ENCODE assay signal across 21 cellular contexts in the genomic region with DNA sequence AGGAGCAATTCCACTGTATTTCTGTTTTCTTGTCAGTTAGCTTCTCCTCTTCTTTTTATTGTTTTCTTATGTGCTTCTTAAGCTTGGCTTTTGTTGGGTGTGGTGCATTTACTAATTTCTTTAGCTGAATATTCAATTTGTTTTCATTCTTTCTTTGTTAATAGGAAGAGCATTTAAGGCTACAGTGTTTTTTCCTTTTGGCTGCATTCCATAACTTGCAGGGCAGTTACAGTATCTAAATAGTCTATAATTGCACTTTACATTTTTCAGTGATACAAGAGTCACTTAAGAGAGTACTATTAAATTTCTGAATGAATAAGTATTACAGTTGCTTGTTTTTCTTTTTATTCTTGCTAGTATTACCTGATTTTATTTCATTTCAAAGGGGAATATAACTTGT.
DNase-seq lines count a peak whose midpoint lies in the region; ATAC-seq and TF ChIP-seq lines count a peak whose summit lies in the region.
"Had no signal": no experiment of that assay in that cellular context is flagged by ENCODE, and none has a peak within 500 bp of the region (broad histone marks: within the 10 kb centered on the region; RNA-seq: fewer than 3 reads in every experiment).

No MANE protein-coding gene starts in this region.

- peak overlapping the region; percentile 16 for H3K4me2 ChIP-seq in GM23248 (ENCODE audit: unreplicated experiment)
- H3K4me2 ChIP-seq: BLaER1 treated with 17β-estradiol and CSF1 and Interleukin-3, amounts not matched to agents 10 nM and 100 nM; KMS-11 had no signal

- H3K36me3 ChIP-seq in A673 (ENCODE audit: insufficient read depth, low read length, poor library complexity, severe bottlenecking) (no peaks in the 10 kb centered on the region), GM23248 (ENCODE audit: low read depth) (no peaks in the 10 kb centered on the region), adipocyte (ENCODE audit: control insufficient read depth, insufficient read depth, low read length, severe bottlenecking) (no peaks in the 10 kb centered on the region)
- H3K36me3 ChIP-seq: BLaER1 treated with 17β-estradiol and CSF1 and Interleukin-3, amounts not matched to agents 10 nM and 100 nM had no signal

- POLR2A ChIA-PET in A673 (lab: Charles Lee; ENCODE audit: low non-redundant PET) = no interaction called here

- H3K4me1 ChIP-seq in A673 (ENCODE audit: insufficient read depth, low read length, poor library complexity, severe bottlenecking) = peaks cover 31% of the 10 kb centered on the region
- peaks cover 26% of the 10 kb centered on the region for H3K4me1 ChIP-seq in GM23248 (ENCODE audit: insufficient read depth)
- H3K4me1 ChIP-seq in adipocyte (ENCODE audit: control insufficient read depth, insufficient read depth, low read length) = no peaks in the 10 kb centered on the region
- H3K4me1 ChIP-seq: BLaER1 treated with 17β-estradiol and CSF1 and Interleukin-3, amounts not matched to agents 10 nM and 100 nM had no signal

- peaks cover 4% of the 10 kb centered on the region; the same call in 1 of the 2 replicates for H3K9me2 ChIP-seq in GM23248 (ENCODE audit: insufficient read depth)

- H3K9me3 Mint-ChIP-seq in effector memory CD8-positive, alpha-beta T cell = peaks cover 0 to 2% of the 10 kb centered on the region in 2 donors
- no peaks in the 10 kb centered on the region for H3K9me3 Mint-ChIP-seq in glutamatergic neuron (ENCODE audit: unreplicated experiment)
- H3K9me3 Mint-ChIP-seq: HFFc6 had no signal

- in situ Hi-C loops in GM23248 (cut with MboI) = no loop called here

- H3K4me3 ChIP-seq in A673 (ENCODE audit: low read depth, low read length, poor library complexity, severe bottlenecking) = no peak overlapping the region
- 0 out of 2 replicates have a peak overlapping the region, but pooled peaks have one; percentile 12 for H3K4me3 ChIP-seq in GM23248
- H3K4me3 ChIP-seq in adipocyte (ENCODE audit: low read length) = no peak overlapping the region
- H3K4me3 ChIP-seq: BLaER1 treated with 17β-estradiol and CSF1 and Interleukin-3, amounts not matched to agents 10 nM and 100 nM had no signal

- H2AFZ ChIP-seq in GM23248 = peak overlapping the region; percentile 64

- CTCF ChIA-PET in A673 (lab: Charles Lee) = no interaction called here

- H3K9ac ChIP-seq in GM23248 (no peak overlapping the region), adipocyte (ENCODE audit: low read length) (no peak overlapping the region)
- H3K9ac ChIP-seq: BLaER1 treated with 17β-estradiol and CSF1 and Interleukin-3, amounts not matched to agents 10 nM and 100 nM; KMS-11 had no signal

- H3K9me3 ChIP-seq in A673 (ENCODE audit: low read depth, low read length, poor library complexity, severe bottlenecking) (peaks cover 4% of the 10 kb centered on the region), GM23248 (ENCODE audit: low read depth) (no peaks in the 10 kb centered on the region), adipocyte (ENCODE audit: control insufficient read depth, low read length) (peaks cover 4% of the 10 kb centered on the region)
- H3K9me3 ChIP-seq: BLaER1 treated with 17β-estradiol and CSF1 and Interleukin-3, amounts not matched to agents 10 nM and 100 nM had no signal

- TF ChIP-seq CTCF in A673 (conservative IDR thresholded peaks at IDR 0.05; ENCODE audit: low read depth, low read length) = no peak
- TF ChIP-seq CTCF in glutamatergic neuron (IDR thresholded peaks at IDR 0.05; ENCODE audit: partially characterized antibody, unreplicated experiment) = no peak

- no peak overlapping the region for H3K4me3 Mint-ChIP-seq in effector memory CD8-positive, alpha-beta T cell
- H3K4me3 Mint-ChIP-seq in glutamatergic neuron (ENCODE audit: unreplicated experiment) = no peak overlapping the region
- H3K4me3 Mint-ChIP-seq: CD8-positive, alpha-beta memory T cell; HFFc6 had no signal

- BruUV-seq in A673 (replicated peaks; lab: Mats Ljungman, UMichigan) = no TSS peak

- H3F3A ChIP-seq in GM23248 (ENCODE audit: insufficient read depth) = no peaks in the 10 kb centered on the region

- peak overlapping the region; percentile 3 for H3K27ac ChIP-seq in A673 (ENCODE audit: low read depth, low read length, poor library complexity, severe bottlenecking)
- no peak overlapping the region for H3K27ac ChIP-seq in GM23248
- H3K27ac ChIP-seq: BLaER1 treated with 17β-estradiol and CSF1 and Interleukin-3, amounts not matched to agents 10 nM and 100 nM; HL-60; KMS-11 had no signal

- intact Hi-C loops in A673 (cut with micrococcal nuclease; ENCODE audit: unreplicated experiment) = no loop called here

- no peak for ATAC-seq in effector memory CD8-positive, alpha-beta T cell (replicated peaks)

- peak; percentile 45 for DNase-seq in A673 (ENCODE audit: low spot score)
- peak; percentile 16 for DNase-seq in GM23248
- DNase-seq in adipocyte (ENCODE audit: low read depth) = peak; percentile 52
- peak; percentile 10 for DNase-seq in iris pigment epithelial cell (ENCODE audit: low read depth)
- DNase-seq in midbrain (lab: John Stamatoyannopoulos, UW) = no peak
- no peak for DNase-seq in effector memory CD8-positive, alpha-beta T cell
- no peak for DNase-seq in glutamatergic neuron
- DNase-seq in NCI-H748 treated with DMSO at 0.1 percent for 48 hours (lab: John Stamatoyannopoulos, UW) = no peak
- DNase-seq: 8988T; CD8-positive, alpha-beta memory T cell; DMS79; H7; HFFc6; MV-4-11; NCI-H1417 treated with DMSO at 0.1 percent for 48 hours; NCI-H2029 treated with DMSO at 0.1 percent for 48 hours; NCI-H774; SHP77 had no signal

- H3K27me3 Mint-ChIP-seq in effector memory CD8-positive, alpha-beta T cell = no peaks in the 10 kb centered on the region
- H3K27me3 Mint-ChIP-seq in glutamatergic neuron (ENCODE audit: unreplicated experiment) = no peaks in the 10 kb centered on the region

- H3K4me1 Mint-ChIP-seq in effector memory CD8-positive, alpha-beta T cell (ENCODE audit: low read depth in 2 of 2) = no peaks in the 10 kb centered on the region
- no peaks in the 10 kb centered on the region for H3K4me1 Mint-ChIP-seq in glutamatergic neuron (ENCODE audit: low read depth, unreplicated experiment)
- H3K4me1 Mint-ChIP-seq: CD8-positive, alpha-beta memory T cell had no signal

- no peaks in the 10 kb centered on the region for H3K79me2 ChIP-seq in GM23248 (ENCODE audit: insufficient read depth)

- H3K27ac Mint-ChIP-seq in effector memory CD8-positive, alpha-beta T cell = no peak overlapping the region
- H3K27ac Mint-ChIP-seq in glutamatergic neuron (ENCODE audit: unreplicated experiment) = no peak overlapping the region
- H3K27ac Mint-ChIP-seq: CD8-positive, alpha-beta memory T cell; HFFc6 had no signal

- no peaks in the 10 kb centered on the region for H3K36me3 Mint-ChIP-seq in effector memory CD8-positive, alpha-beta T cell (ENCODE audit: insufficient read depth)
- H3K36me3 Mint-ChIP-seq in glutamatergic neuron (ENCODE audit: unreplicated experiment) = no peaks in the 10 kb centered on the region
- H3K36me3 Mint-ChIP-seq: CD8-positive, alpha-beta memory T cell had no signal

- no peaks in the 10 kb centered on the region for H4K20me1 ChIP-seq in GM23248 (ENCODE audit: insufficient read depth)
- H4K20me1 ChIP-seq: BLaER1 treated with 17β-estradiol and CSF1 and Interleukin-3, amounts not matched to agents 10 nM and 100 nM had no signal

- H3K27me3 ChIP-seq in A673 (replicated peaks; ENCODE audit: insufficient read depth, low read depth, low read length, poor library complexity) (no peaks in the 10 kb centered on the region), GM23248 (replicated peaks; ENCODE audit: insufficient read depth) (no peaks in the 10 kb centered on the region), adipocyte (replicated peaks; ENCODE audit: control insufficient read depth, insufficient read depth, low read length) (no peaks in the 10 kb centered on the region)
- H3K27me3 ChIP-seq: BLaER1 treated with 17β-estradiol and CSF1 and Interleukin-3, amounts not matched to agents 10 nM and 100 nM had no signal

Comparison
In these comparisons a context has a peak if more than half of its experiments do, and no peak if none do; other contexts are left out.
1. DNase-seq: peak in A673 (single experiment), GM23248 (single experiment), adipocyte (single experiment) and iris pigment epithelial cell (single experiment); none in midbrain (single experiment), effector memory CD8-positive, alpha-beta T cell (0 of 3), glutamatergic neuron (single experiment) and NCI-H748 treated with DMSO at 0.1 percent for 48 hours (single experiment).